In genomic region chr1:19006837-19007271, GRCh38 we compare ENCODE assay signal across 16 cellular contexts.
"Had no signal": no experiment of that assay in that cellular context is flagged by ENCODE, and none has a peak within 500 bp of the region (broad histone marks: within the 10 kb centered on the region; RNA-seq: fewer than 3 reads in every experiment).

No MANE protein-coding gene starts in this region.

- H3K27ac ChIP-seq: brain microvascular endothelial cell, gastroesophageal sphincter, neural progenitor cell, ovary had no signal

- H3K27me3 ChIP-seq: brain microvascular endothelial cell, gastroesophageal sphincter, neural progenitor cell, ovary had no signal

- H3K9me3 ChIP-seq: ovary had no signal

- H3K27ac Mint-ChIP-seq: activated CD8-positive, alpha-beta T cell treated with anti-CD3 and anti-CD28 coated beads for 36 hours; activated naive CD8-positive, alpha-beta T cell treated with anti-CD3 and anti-CD28 coated beads for 36 hours; activated T-cell treated with anti-CD3 and anti-CD28 coated beads, Interleukin-2, amount 50 U/mL, for 72 hours; naive B cell; stimulated activated memory B cell treated with anti-CD40 and anti-IgM and Interleukin-4, amounts not matched to agents 10 μg/mL and 1 μg/mL and 100 μg/mL, for 72 hours had no signal

- H3K9ac ChIP-seq: neural progenitor cell had no signal

- H3K36me3 Mint-ChIP-seq: activated naive CD8-positive, alpha-beta T cell treated with anti-CD3 and anti-CD28 coated beads for 36 hours; neural progenitor cell; stimulated activated memory B cell treated with anti-CD40 and anti-IgM and Interleukin-4, amounts not matched to agents 10 μg/mL and 1 μg/mL and 100 μg/mL, for 72 hours had no signal

- H3K4me2 ChIP-seq: neural progenitor cell had no signal

- H3K4me3 Mint-ChIP-seq: activated CD8-positive, alpha-beta T cell treated with anti-CD3 and anti-CD28 coated beads for 36 hours; activated naive CD8-positive, alpha-beta T cell treated with anti-CD3 and anti-CD28 coated beads for 36 hours; activated T-cell treated with anti-CD3 and anti-CD28 coated beads, Interleukin-2, amount 50 U/mL, for 72 hours; naive B cell; neural progenitor cell; stimulated activated memory B cell treated with anti-CD40 and anti-IgM and Interleukin-4, amounts not matched to agents 10 μg/mL and 1 μg/mL and 100 μg/mL, for 72 hours had no signal

- H2AFZ ChIP-seq: neural progenitor cell had no signal

- DNase-seq: activated CD8-positive, alpha-beta T cell treated with anti-CD3 and anti-CD28 coated beads for 36 hours; activated gamma-delta T cell; activated naive CD8-positive, alpha-beta T cell treated with anti-CD3 and anti-CD28 coated beads for 36 hours; activated T-cell treated with anti-CD3 and anti-CD28 coated beads, Interleukin-2, amount 50 U/mL, for 72 hours; brain microvascular endothelial cell; cerebellar nuclear complex; dermis blood vessel endothelial cell; left cardiac atrium; midbrain; naive B cell; ovary; stimulated activated CD4-positive, alpha-beta T cell treated with anti-CD3 and anti-CD28 coated beads, Interleukin-2, amount 100 ng/mL, for 48 hours had no signal

- H3K36me3 ChIP-seq: brain microvascular endothelial cell, gastroesophageal sphincter, neural progenitor cell, ovary had no signal

- FAIRE-seq: urothelium cell line had no signal

- ATAC-seq: activated CD8-positive, alpha-beta T cell treated with anti-CD3 and anti-CD28 coated beads for 36 hours; activated T-cell treated with anti-CD3 and anti-CD28 coated beads, Interleukin-2, amount 50 U/mL, for 72 hours; gastroesophageal sphincter; left cardiac atrium; stimulated activated memory B cell treated with anti-CD40 and anti-IgM and Interleukin-4, amounts not matched to agents 10 μg/mL and 1 μg/mL and 100 μg/mL, for 72 hours had no signal

- H3K4me3 ChIP-seq: gastroesophageal sphincter, neural progenitor cell, ovary had no signal
